16 cellular contexts compared by ENCODE assay signal in genomic region chr1:19220991-19221390, GRCh38. TPM values are rescaled to one million over a fixed set of nuclear protein-coding genes. Genes with fewer than 3 reads are reported as not detected.
A peak's percentile ranks its signal among the peaks of the same experiment; 100 is the strongest.
DNase-seq lines count a peak whose midpoint lies in the region; TF ChIP-seq lines count a peak whose summit lies in the region.
"Had no signal": no experiment of that assay in that cellular context is flagged by ENCODE, and none has a peak within 500 bp of the region (broad histone marks: within the 10 kb centered on the region; RNA-seq: fewer than 3 reads in every experiment).

No MANE protein-coding gene starts in this region.

- H3K4me1 ChIP-seq in HEK293 (ENCODE audit: control insufficient read depth, insufficient read depth, low read length) (no peaks in the 10 kb centered on the region), PC-9 (replicated peaks; ENCODE audit: insufficient read depth) (no peaks in the 10 kb centered on the region)
- H3K4me1 ChIP-seq: ascending aorta, vagina had no signal

- intact Hi-C loops in PC-9 (cut with micrococcal nuclease; ENCODE audit: unreplicated experiment): no loop called here

- POLR2A ChIA-PET in HEK293 (lab: Yijun Ruan, JAX): interaction anchor here (0.7 kb wide), 1 partner anchor 212 kb away, joined by 6 read pairs; no protein-coding TSS in a partner anchor
- POLR2A ChIA-PET in PC-9 (lab: Charles Lee; ENCODE audit: unreplicated experiment): no interaction called here

- no peaks in the 10 kb centered on the region for H3K27me3 ChIP-seq in PC-9 (ENCODE audit: insufficient read depth, low read depth)
- H3K27me3 ChIP-seq: ascending aorta, vagina had no signal

- BruUV-seq in PC-9 (replicated peaks; lab: Mats Ljungman, UMichigan): no TSS peak

- no peak overlapping the region for H2AFZ ChIP-seq in PC-9

- H3F3A ChIP-seq in PC-9 (ENCODE audit: insufficient read depth, low read depth): no peaks in the 10 kb centered on the region

- TF ChIP-seq CTCF in HEK293 (tag by site-specific recombination; IDR thresholded peaks at IDR 0.05) (no peak), cardiac fibroblast (IDR thresholded peaks at IDR 0.05; ENCODE audit: low read depth, low read length) (no peak), PC-9 (conservative IDR thresholded peaks at IDR 0.05) (no peak)

- H3K9me3 ChIP-seq in HEK293 (ENCODE audit: control insufficient read depth, insufficient read depth, low read depth, low read length) (no peaks in the 10 kb centered on the region), PC-9 (ENCODE audit: insufficient read depth, low read depth) (no peaks in the 10 kb centered on the region)
- H3K9me3 ChIP-seq: ascending aorta, vagina had no signal

- CTCF ChIA-PET in HEK293 (lab: Yijun Ruan, JAX) (interaction anchor here (0.7 kb wide), 1 partner anchor 313 kb away, joined by 4 read pairs; no protein-coding TSS in a partner anchor), PC-9 (lab: Charles Lee) (no interaction called here)

- H3K9me2 ChIP-seq in PC-9 (ENCODE audit: insufficient read depth): no peaks in the 10 kb centered on the region

- H3K79me2 ChIP-seq in PC-9 (ENCODE audit: low read depth): no peaks in the 10 kb centered on the region

- H3K36me3 ChIP-seq in HEK293 (ENCODE audit: control insufficient read depth in 2 of 2, insufficient read depth in 1 of 2, low read length in 2 of 2): peaks cover 39 to 98% of the 10 kb centered on the region in 2 experiments
- peaks cover 14% of the 10 kb centered on the region; the same call in 1 of the 2 replicates for H3K36me3 ChIP-seq in PC-9 (ENCODE audit: low read depth)

- no peaks in the 10 kb centered on the region for H4K20me1 ChIP-seq in PC-9 (ENCODE audit: insufficient read depth)

- DNase-seq in NCI-H2029 (lab: John Stamatoyannopoulos, UW): peak; percentile 24
- no peak for DNase-seq in NCI-H2029 treated with DMSO at 0.1 percent for 48 hours (lab: John Stamatoyannopoulos, UW)
- peak; percentile 58 to 69 for DNase-seq in cardiac fibroblast (ENCODE audit: low read depth in 2 of 2)
- peak; percentile 35 for DNase-seq in myocyte (ENCODE audit: low read depth)
- DNase-seq in PC-9: no peak
- DNase-seq in middle frontal gyrus (ENCODE audit: extremely low spot score, low spot score): no peak
- DNase-seq in effector CD8-positive, alpha-beta T cell (lab: John Stamatoyannopoulos, UW): no peak
- DNase-seq: CD4-positive, alpha-beta T cell; EL; mammary epithelial cell; NCI-H1105; retina had no signal

- H3K4me2 ChIP-seq in PC-9: no peak overlapping the region

- H3K27ac ChIP-seq in HEK293 (ENCODE audit: extremely low read depth, low read depth, low read length) (no peak overlapping the region), PC-9 (no peak overlapping the region)
- H3K27ac ChIP-seq: ascending aorta, epithelial cell of prostate, vagina had no signal

- H3K4me3 ChIP-seq in HEK293 (ENCODE audit: low read depth, low read length) (no peak overlapping the region), cardiac fibroblast (replicated peaks in 1 of 2; ENCODE audit: low read depth in 2 of 2, low read length in 2 of 2) (no peak overlapping the region), PC-9 (no peak overlapping the region)
- H3K4me3 ChIP-seq: ascending aorta, vagina had no signal

TF ChIP-seq in HEK293, 187 proteins besides CTCF, POLR2A, EP300 and RAD21:
- TF ChIP-seq ZIC2 (tag by site-specific recombination; IDR thresholded peaks at IDR 0.05) (0 out of 2 replicates have a peak, but pooled peaks have one; percentile 11), ZNF658 (tag by site-specific recombination; IDR thresholded peaks at IDR 0.05) (no peak)

RNA-seq across cellular contexts. Expression of gene UBR4, which starts 10.9 kb away (rescaled TPM):
- 78.9 and 79.8 TPM in 2 replicates for total RNA-seq in myocyte
- polyA plus RNA-seq in myocyte (2012): 114 TPM
- total RNA-seq in PC-9 (2021): 117 and 126 TPM in 2 replicates

RNA-seq across cellular contexts. Expression of gene EMC1, which starts 30.3 kb away (rescaled TPM):
- total RNA-seq in myocyte (71.7 and 85.0 TPM in 2 replicates), PC-9 (2021) (40.7 and 45.8 TPM in 2 replicates)
- polyA plus RNA-seq in myocyte (2012): 53.2 TPM

RNA-seq across cellular contexts. Expression of gene MRTO4, which starts 30.6 kb away (rescaled TPM):
- 36.0 and 36.1 TPM in 2 replicates for total RNA-seq in myocyte
- polyA plus RNA-seq in myocyte (2012): 31.5 TPM
- total RNA-seq in PC-9 (2021): 29.0 and 32.4 TPM in 2 replicates

Comparison
In these comparisons a context has a peak if more than half of its experiments do, and no peak if none do; other contexts are left out.
1. DNase-seq: peak in NCI-H2029 (single experiment), cardiac fibroblast (2 of 2) and myocyte (single experiment); none in NCI-H2029 treated with DMSO at 0.1 percent for 48 hours (single experiment), PC-9 (0 of 2), middle frontal gyrus (single experiment) and effector CD8-positive, alpha-beta T cell (single experiment).